1 cellular context compared by ENCODE assay signal in genomic region chr5:93585054-93585751, GRCh38.
TF ChIP-seq lines count a peak whose summit lies in the region.

No MANE protein-coding gene starts in this region.

TF ChIP-seq in HEK293, 187 proteins besides CTCF, POLR2A, EP300 and RAD21 (continued from another document):
- TF ChIP-seq ZNF624 (tag by site-specific recombination; IDR thresholded peaks at IDR 0.05) (no peak), BCL11A (tag by site-specific recombination; IDR thresholded peaks at IDR 0.05; ENCODE audit: low read depth) (0 out of 2 replicates have a peak, but pooled peaks have one; percentile 19), ZNF449 (tag by site-specific recombination; IDR thresholded peaks at IDR 0.05) (no peak), REST (tag by site-specific recombination; IDR thresholded peaks at IDR 0.05) (peak; percentile 67; the same call in 1 of the 2 replicates), ZNF621 (tag by site-specific recombination; IDR thresholded peaks at IDR 0.05) (no peak), ZNF610 (tag by site-specific recombination; IDR thresholded peaks at IDR 0.05; ENCODE audit: borderline replicate concordance) (no peak), ZNF747 (tag by site-specific recombination; IDR thresholded peaks at IDR 0.05) (no peak), ZNF335 (tag by site-specific recombination; conservative IDR thresholded peaks at IDR 0.05) (peak; percentile 83), ZNF398 (tag by site-specific recombination; IDR thresholded peaks at IDR 0.05) (0 out of 2 replicates have a peak, but pooled peaks have one; percentile 27), SCRT1 (tag by site-specific recombination; IDR thresholded peaks at IDR 0.05; ENCODE audit: borderline replicate concordance) (no peak), WT1 (tag by site-specific recombination; IDR thresholded peaks at IDR 0.05) (no peak), ZBTB8A (tag by site-specific recombination; IDR thresholded peaks at IDR 0.05) (peak; percentile 94), ZNF692 (tag by site-specific recombination; IDR thresholded peaks at IDR 0.05) (0 out of 2 replicates have a peak, but pooled peaks have one; percentile 38), ZNF354C (tag by site-specific recombination; IDR thresholded peaks at IDR 0.05; ENCODE audit: borderline replicate concordance, low read depth) (no peak), ZBTB20 (tag by site-specific recombination; IDR thresholded peaks at IDR 0.05) (peak; percentile 54; the same call in 1 of the 2 replicates)
TF ChIP-seq in HEK293: peak in this region for 12.
